In genomic region chr22:29947410-29948387, GRCh38 we compare ENCODE assay signal across 16 cellular contexts.
DNase-seq lines count a peak whose midpoint lies in the region; ATAC-seq and TF ChIP-seq lines count a peak whose summit lies in the region.
"Had no signal": no experiment of that assay in that cellular context is flagged by ENCODE, and none has a peak within 500 bp of the region (broad histone marks: within the 10 kb centered on the region; RNA-seq: fewer than 3 reads in every experiment).

No MANE protein-coding gene starts in this region.

- peaks cover 10% of the 10 kb centered on the region; the same call in 1 of the 2 replicates for H4K20me1 ChIP-seq in SK-N-SH (ENCODE audit: insufficient read depth)

- 35% methylated on average over 4 of the region's 4 CpGs for WGBS in SK-N-SH (ENCODE audit: low lambda C conversion rate)

- H3K9me3 ChIP-seq in SK-N-SH = no peaks in the 10 kb centered on the region
- H3K9me3 ChIP-seq: ovary, tibial nerve had no signal

- no peaks in the 10 kb centered on the region for H3K27me3 ChIP-seq in SK-N-SH (ENCODE audit: insufficient read depth)
- H3K27me3 ChIP-seq: ovary, tibial nerve had no signal

- no peak; a peak in 1 of 4 replicates for TF ChIP-seq EP300 in SK-N-SH (IDR thresholded peaks at IDR 0.05; ENCODE audit: borderline replicate concordance in 1 of 2, low read depth in 1 of 2, low read length in 1 of 2)

- ATAC-seq in HG02759 (IDR thresholded peaks at IDR 0.05; ENCODE audit: unreplicated experiment) = no peak
- ATAC-seq in HG03045 (IDR thresholded peaks at IDR 0.05; ENCODE audit: unreplicated experiment) = no peak
- ATAC-seq: esophagus mucosa had no signal

- H3K9ac ChIP-seq in SK-N-SH = peak overlapping the region; percentile 31; the same call in 1 of the 2 replicates

- POLR2A ChIA-PET in SK-N-SH (lab: Yijun Ruan, JAX) = no interaction called here

- no peaks in the 10 kb centered on the region for H3K9me3 Mint-ChIP-seq in osteocyte (ENCODE audit: unreplicated experiment)

- no peak overlapping the region for H3K4me3 ChIP-seq in SK-N-SH (ENCODE audit: low read depth in 2 of 2, low read length in 1 of 2)
- H3K4me3 ChIP-seq: ovary, tibial nerve had no signal

- no peaks in the 10 kb centered on the region for H3K36me3 Mint-ChIP-seq in osteocyte (ENCODE audit: unreplicated experiment)

- H3K9me2 ChIP-seq in SK-N-SH = no peaks in the 10 kb centered on the region

- H3K27ac Mint-ChIP-seq in osteocyte (ENCODE audit: unreplicated experiment) = peak overlapping the region; percentile 32
- H3K27ac Mint-ChIP-seq: B cell had no signal

- CTCF ChIA-PET in SK-N-SH (lab: Yijun Ruan, JAX) = interaction anchor here (2.6 kb wide), 1 partner anchor 58 kb away, joined by 11 read pairs; no protein-coding TSS in a partner anchor

- peak overlapping the region; percentile 58 to 81; a peak in 3 of 4 replicates for H3K27ac ChIP-seq in SK-N-SH (ENCODE audit: low read depth in 2 of 2, low read length in 1 of 2)
- H3K27ac ChIP-seq: ovary, tibial nerve had no signal

- peaks cover 91% of the 10 kb centered on the region for H3K79me2 ChIP-seq in SK-N-SH (ENCODE audit: insufficient read depth)

- TF ChIP-seq RAD21 in SK-N-SH (IDR thresholded peaks at IDR 0.05; ENCODE audit: low read length) = no peak

- H3K4me2 ChIP-seq in SK-N-SH = peak overlapping the region; percentile 65

- H3K4me1 Mint-ChIP-seq in osteocyte (ENCODE audit: unreplicated experiment) = peaks cover 38% of the 10 kb centered on the region

- peak; percentile 50 for DNase-seq in G401 (ENCODE audit: low spot score)
- peak; percentile 12 for DNase-seq in SK-N-SH
- peak; percentile 29 for DNase-seq in epidermal melanocyte (ENCODE audit: insufficient read length, low spot score)
- no peak for DNase-seq in osteocyte (ENCODE audit: extremely low spot score, unreplicated experiment)
- DNase-seq in activated CD4-positive, alpha-beta T cell treated with anti-CD3 and anti-CD28 coated beads for 48 hours = no peak
- DNase-seq in GM10266 (ENCODE audit: extremely low spot score) = no peak
- DNase-seq: activated naive CD4-positive, alpha-beta T cell; cerebellar nuclear complex; DMS153; NCI-H2227 treated with DMSO at 0.1 percent for 48 hours; ovary had no signal

- TF ChIP-seq CTCF in SK-N-SH (IDR thresholded peaks at IDR 0.05) (no peak), osteocyte (IDR thresholded peaks at IDR 0.05) (no peak), GM10266 (IDR thresholded peaks at IDR 0.05; ENCODE audit: control insufficient read depth, insufficient read depth, low read depth, missing control alignments) (no peak)

- H2AFZ ChIP-seq in SK-N-SH (ENCODE audit: low read depth) = no peak overlapping the region

- in situ Hi-C loops in G401 (cut with HindIII; ENCODE audit: low sequenced_read_pairs) = no loop called here

- peaks cover 6 to 32% of the 10 kb centered on the region in 2 experiments for H3K4me1 ChIP-seq in SK-N-SH (ENCODE audit: control insufficient read depth in 1 of 2, insufficient read depth in 2 of 2, low read depth in 1 of 2, low read length in 1 of 2)

- no peaks in the 10 kb centered on the region for H3K27me3 Mint-ChIP-seq in osteocyte (ENCODE audit: unreplicated experiment)
- H3K27me3 Mint-ChIP-seq: B cell had no signal

- no peak overlapping the region for H3K4me3 Mint-ChIP-seq in osteocyte (ENCODE audit: unreplicated experiment)
- H3K4me3 Mint-ChIP-seq: B cell had no signal

- H3K36me3 ChIP-seq in SK-N-SH (replicated peaks in 1 of 2; ENCODE audit: control insufficient read depth in 1 of 2, insufficient read depth in 2 of 2, low read length in 1 of 2) = no peaks in the 10 kb centered on the region
- H3K36me3 ChIP-seq: ovary, tibial nerve had no signal

- peaks cover 32% of the 10 kb centered on the region for H3F3A ChIP-seq in SK-N-SH (replicated peaks; ENCODE audit: insufficient read depth)

TF ChIP-seq in SK-N-SH, 30 proteins besides CTCF, POLR2A, EP300 and RAD21:
- TF ChIP-seq TCF12 (IDR thresholded peaks at IDR 0.05) (peak; percentile 84), PBX3 (IDR thresholded peaks at IDR 0.05) (peak; percentile 67), JUND (IDR thresholded peaks at IDR 0.05) (peak; percentile 37; the same call in 1 of the 2 replicates), FOXM1 (IDR thresholded peaks at IDR 0.05; ENCODE audit: low read depth) (peak; percentile 13; the same call in 1 of the 2 replicates), NRF1 (IDR thresholded peaks at IDR 0.05; ENCODE audit: low read depth, low read length) (no peak), NFIC (IDR thresholded peaks at IDR 0.05; ENCODE audit: borderline replicate concordance) (peak; percentile 74), FOSL2 (IDR thresholded peaks at IDR 0.05; ENCODE audit: borderline replicate concordance, low read depth) (0 out of 2 replicates have a peak, but pooled peaks have one; percentile 5)
- TF ChIP-seq, protein P1, sequence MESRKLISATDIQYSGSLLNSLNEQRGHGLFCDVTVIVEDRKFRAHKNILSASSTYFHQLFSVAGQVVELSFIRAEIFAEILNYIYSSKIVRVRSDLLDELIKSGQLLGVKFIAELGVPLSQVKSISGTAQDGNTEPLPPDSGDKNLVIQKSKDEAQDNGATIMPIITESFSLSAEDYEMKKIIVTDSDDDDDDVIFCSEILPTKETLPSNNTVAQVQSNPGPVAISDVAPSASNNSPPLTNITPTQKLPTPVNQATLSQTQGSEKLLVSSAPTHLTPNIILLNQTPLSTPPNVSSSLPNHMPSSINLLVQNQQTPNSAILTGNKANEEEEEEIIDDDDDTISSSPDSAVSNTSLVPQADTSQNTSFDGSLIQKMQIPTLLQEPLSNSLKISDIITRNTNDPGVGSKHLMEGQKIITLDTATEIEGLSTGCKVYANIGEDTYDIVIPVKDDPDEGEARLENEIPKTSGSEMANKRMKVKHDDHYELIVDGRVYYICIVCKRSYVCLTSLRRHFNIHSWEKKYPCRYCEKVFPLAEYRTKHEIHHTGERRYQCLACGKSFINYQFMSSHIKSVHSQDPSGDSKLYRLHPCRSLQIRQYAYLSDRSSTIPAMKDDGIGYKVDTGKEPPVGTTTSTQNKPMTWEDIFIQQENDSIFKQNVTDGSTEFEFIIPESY (IDR thresholded peaks at IDR 0.05; ENCODE audit: borderline replicate concordance, low read depth) = no peak

Comparison
In these comparisons a context has a peak if more than half of its experiments do, and no peak if none do; other contexts are left out.
1. DNase-seq: peak in G401 (single experiment), SK-N-SH (single experiment) and epidermal melanocyte (single experiment); none in osteocyte (single experiment), activated CD4-positive, alpha-beta T cell treated with anti-CD3 and anti-CD28 coated beads for 48 hours (single experiment) and GM10266 (single experiment).